8 cellular contexts compared by ENCODE assay signal in the genomic region with DNA sequence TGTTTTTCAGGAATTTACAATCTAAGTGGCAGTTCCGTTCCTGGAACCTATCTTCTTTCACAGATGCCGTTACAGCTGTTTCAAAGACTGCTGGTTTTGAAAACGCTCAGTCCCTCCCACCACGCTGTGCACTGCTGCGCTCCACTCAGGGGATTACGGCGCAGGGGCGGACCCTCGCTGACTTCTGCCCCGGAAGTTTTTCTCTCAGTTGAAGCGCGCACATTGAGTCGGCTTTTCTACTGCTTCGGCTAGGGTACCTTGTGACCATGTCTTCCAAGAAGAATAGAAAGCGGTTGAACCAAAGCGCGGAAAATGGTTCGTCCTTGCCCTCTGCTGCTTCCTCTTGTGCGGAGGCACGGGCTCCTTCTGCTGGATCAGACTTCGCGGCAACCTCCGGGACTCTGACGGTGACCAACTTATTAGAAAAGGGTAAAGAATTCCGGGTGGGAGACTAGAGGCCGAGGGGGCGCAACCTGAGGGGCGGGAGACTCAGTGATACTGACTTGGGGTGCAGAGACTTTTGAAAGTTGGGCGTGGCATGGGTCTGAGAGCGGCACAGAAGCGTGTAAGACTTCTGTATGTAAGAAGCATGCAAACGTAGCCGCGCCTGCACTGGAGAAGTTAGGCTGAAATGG. TPM values are rescaled to one million over a fixed set of nuclear protein-coding genes. Genes with fewer than 3 reads are reported as not detected.
DNase-seq lines count a peak whose midpoint lies in the region; ATAC-seq and TF ChIP-seq lines count a peak whose summit lies in the region.

No MANE protein-coding gene starts in this region.

- no peaks in the 10 kb centered on the region for H3K9me3 Mint-ChIP-seq in activated naive CD8-positive, alpha-beta T cell (ENCODE audit: low read depth)

- no peaks in the 10 kb centered on the region for H3K36me3 ChIP-seq in GM06990 (ENCODE audit: control insufficient read depth, insufficient read depth, low read length)
- H3K36me3 ChIP-seq in ovary = no peaks in the 10 kb centered on the region
- H3K36me3 ChIP-seq in tibial nerve = no peaks in the 10 kb centered on the region

- H3K4me1 Mint-ChIP-seq in activated naive CD8-positive, alpha-beta T cell (ENCODE audit: low read depth) = peaks cover 8% of the 10 kb centered on the region

- H3K27ac ChIP-seq in ovary (peak overlapping the region in 1 of 2 donors; percentile 31), tibial nerve (peak overlapping the region; percentile 56 to 79 (median 70))

- intact Hi-C loops in head of caudate nucleus (cut with DNase I) = loop anchor here (5.0 to 10.0 kb wide), 3 partner anchors 68 to 191 kb away; a partner anchor contains a TSS
- intact Hi-C loops in ovary (cut with DNase I) = loop anchor here in 3 of 4 donors (5.0 to 10.0 kb wide), 3 partner anchors 96 to 168 kb away; a partner anchor contains a TSS

- H3K27ac Mint-ChIP-seq in activated naive CD8-positive, alpha-beta T cell = peak overlapping the region; percentile 93

- no peaks in the 10 kb centered on the region for H3K27me3 ChIP-seq in GM06990 (replicated peaks; ENCODE audit: control insufficient read depth, insufficient read depth, low read length)
- H3K27me3 ChIP-seq in ovary = no peaks in the 10 kb centered on the region
- H3K27me3 ChIP-seq in tibial nerve = no peaks in the 10 kb centered on the region

- no peak for TF ChIP-seq CTCF in GM06990 (IDR thresholded peaks at IDR 0.05; ENCODE audit: insufficient read depth, low read length, poor library complexity, severe bottlenecking)
- no peak for TF ChIP-seq CTCF in ovary (IDR thresholded peaks at IDR 0.05)
- TF ChIP-seq CTCF in tibial nerve (IDR thresholded peaks at IDR 0.05) = no peak

- no peaks in the 10 kb centered on the region for H3K27me3 Mint-ChIP-seq in activated naive CD8-positive, alpha-beta T cell

- 0 to 1% (median 0%) methylated on average over 34 of the region's 34 CpGs for WGBS in ovary, 3 donors
- 0 to 1% methylated on average over 34 of the region's 34 CpGs for WGBS in tibial nerve, 2 donors

- H3K4me3 ChIP-seq in GM06990 (replicated peaks; ENCODE audit: low read depth, low read length) (peak overlapping the region; percentile 69), ovary (peak overlapping the region; percentile 92), tibial nerve (peak overlapping the region; percentile 71 to 93 (median 86))

- H3K9me3 ChIP-seq in ovary (no peaks in the 10 kb centered on the region), tibial nerve (no peaks in the 10 kb centered on the region)

- DNase-seq in GM06990 (ENCODE audit: extremely low read depth, insufficient read length) = peak; percentile 85
- DNase-seq in NCI-H1048 (lab: John Stamatoyannopoulos, UW) = peak; percentile 84
- DNase-seq in head of caudate nucleus = peak; percentile 87 to 97 (median 94)
- peak; percentile 73 to 85 (median 79) for DNase-seq in ovary
- DNase-seq in tibial nerve (ENCODE audit: low spot score in 2 of 2) = peak; percentile 56 to 80

- H3K36me3 Mint-ChIP-seq in activated naive CD8-positive, alpha-beta T cell = no peaks in the 10 kb centered on the region

- TF ChIP-seq EP300 in ovary (IDR thresholded peaks at IDR 0.05) (no peak), tibial nerve (IDR thresholded peaks at IDR 0.05) (no peak)

- peaks cover 8% of the 10 kb centered on the region for H3K4me1 ChIP-seq in ovary (ENCODE audit: insufficient read depth)
- peaks cover 0 to 37% (median 12%) of the 10 kb centered on the region in 4 donors for H3K4me1 ChIP-seq in tibial nerve

- TF ChIP-seq POLR2A in ovary (IDR thresholded peaks at IDR 0.05) (no peak), tibial nerve (IDR thresholded peaks at IDR 0.05) (no peak)

- no peak overlapping the region for H3K4me3 Mint-ChIP-seq in activated naive CD8-positive, alpha-beta T cell

- ATAC-seq in HG02571 (IDR thresholded peaks at IDR 0.05; ENCODE audit: unreplicated experiment) (peak; percentile 98), SK-N-SH treated with all-trans-retinoic acid at 6 μM for 48 hours (peak; percentile 96)

TF ChIP-seq in SK-N-SH treated with all-trans-retinoic acid at 6 μM for 48 hours, 23 proteins besides CTCF, POLR2A, EP300 and RAD21:
- no peak for TF ChIP-seq CSDC2 (CRISPR knock-in tag; IDR thresholded peaks at IDR 0.05)
- TF ChIP-seq, protein P1, sequence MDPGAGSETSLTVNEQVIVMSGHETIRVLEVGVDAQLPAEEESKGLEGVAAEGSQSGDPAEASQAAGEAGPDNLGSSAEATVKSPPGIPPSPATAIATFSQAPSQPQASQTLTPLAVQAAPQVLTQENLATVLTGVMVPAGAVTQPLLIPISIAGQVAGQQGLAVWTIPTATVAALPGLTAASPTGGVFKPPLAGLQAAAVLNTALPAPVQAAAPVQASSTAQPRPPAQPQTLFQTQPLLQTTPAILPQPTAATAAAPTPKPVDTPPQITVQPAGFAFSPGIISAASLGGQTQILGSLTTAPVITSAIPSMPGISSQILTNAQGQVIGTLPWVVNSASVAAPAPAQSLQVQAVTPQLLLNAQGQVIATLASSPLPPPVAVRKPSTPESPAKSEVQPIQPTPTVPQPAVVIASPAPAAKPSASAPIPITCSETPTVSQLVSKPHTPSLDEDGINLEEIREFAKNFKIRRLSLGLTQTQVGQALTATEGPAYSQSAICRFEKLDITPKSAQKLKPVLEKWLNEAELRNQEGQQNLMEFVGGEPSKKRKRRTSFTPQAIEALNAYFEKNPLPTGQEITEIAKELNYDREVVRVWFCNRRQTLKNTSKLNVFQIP (CRISPR knock-in tag; IDR thresholded peaks at IDR 0.05; ENCODE audit: borderline replicate concordance, low read depth) = no peak
- no peak for TF ChIP-seq RARB (CRISPR knock-in tag; IDR thresholded peaks at IDR 0.05)
- TF ChIP-seq ZFP30 (CRISPR knock-in tag; IDR thresholded peaks at IDR 0.05) = no peak
- TF ChIP-seq, protein P2, sequence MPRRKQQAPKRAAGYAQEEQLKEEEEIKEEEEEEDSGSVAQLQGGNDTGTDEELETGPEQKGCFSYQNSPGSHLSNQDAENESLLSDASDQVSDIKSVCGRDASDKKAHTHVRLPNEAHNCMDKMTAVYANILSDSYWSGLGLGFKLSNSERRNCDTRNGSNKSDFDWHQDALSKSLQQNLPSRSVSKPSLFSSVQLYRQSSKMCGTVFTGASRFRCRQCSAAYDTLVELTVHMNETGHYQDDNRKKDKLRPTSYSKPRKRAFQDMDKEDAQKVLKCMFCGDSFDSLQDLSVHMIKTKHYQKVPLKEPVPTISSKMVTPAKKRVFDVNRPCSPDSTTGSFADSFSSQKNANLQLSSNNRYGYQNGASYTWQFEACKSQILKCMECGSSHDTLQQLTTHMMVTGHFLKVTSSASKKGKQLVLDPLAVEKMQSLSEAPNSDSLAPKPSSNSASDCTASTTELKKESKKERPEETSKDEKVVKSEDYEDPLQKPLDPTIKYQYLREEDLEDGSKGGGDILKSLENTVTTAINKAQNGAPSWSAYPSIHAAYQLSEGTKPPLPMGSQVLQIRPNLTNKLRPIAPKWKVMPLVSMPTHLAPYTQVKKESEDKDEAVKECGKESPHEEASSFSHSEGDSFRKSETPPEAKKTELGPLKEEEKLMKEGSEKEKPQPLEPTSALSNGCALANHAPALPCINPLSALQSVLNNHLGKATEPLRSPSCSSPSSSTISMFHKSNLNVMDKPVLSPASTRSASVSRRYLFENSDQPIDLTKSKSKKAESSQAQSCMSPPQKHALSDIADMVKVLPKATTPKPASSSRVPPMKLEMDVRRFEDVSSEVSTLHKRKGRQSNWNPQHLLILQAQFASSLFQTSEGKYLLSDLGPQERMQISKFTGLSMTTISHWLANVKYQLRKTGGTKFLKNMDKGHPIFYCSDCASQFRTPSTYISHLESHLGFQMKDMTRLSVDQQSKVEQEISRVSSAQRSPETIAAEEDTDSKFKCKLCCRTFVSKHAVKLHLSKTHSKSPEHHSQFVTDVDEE (CRISPR knock-in tag; IDR thresholded peaks at IDR 0.05) = no peak
- no peak for TF ChIP-seq OSR1 (CRISPR knock-in tag; IDR thresholded peaks at IDR 0.05)
- TF ChIP-seq ISL1 (CRISPR knock-in tag; IDR thresholded peaks at IDR 0.05) = no peak
- TF ChIP-seq ZC3H10 (CRISPR knock-in tag; IDR thresholded peaks at IDR 0.05) = no peak
- TF ChIP-seq, protein P3, sequence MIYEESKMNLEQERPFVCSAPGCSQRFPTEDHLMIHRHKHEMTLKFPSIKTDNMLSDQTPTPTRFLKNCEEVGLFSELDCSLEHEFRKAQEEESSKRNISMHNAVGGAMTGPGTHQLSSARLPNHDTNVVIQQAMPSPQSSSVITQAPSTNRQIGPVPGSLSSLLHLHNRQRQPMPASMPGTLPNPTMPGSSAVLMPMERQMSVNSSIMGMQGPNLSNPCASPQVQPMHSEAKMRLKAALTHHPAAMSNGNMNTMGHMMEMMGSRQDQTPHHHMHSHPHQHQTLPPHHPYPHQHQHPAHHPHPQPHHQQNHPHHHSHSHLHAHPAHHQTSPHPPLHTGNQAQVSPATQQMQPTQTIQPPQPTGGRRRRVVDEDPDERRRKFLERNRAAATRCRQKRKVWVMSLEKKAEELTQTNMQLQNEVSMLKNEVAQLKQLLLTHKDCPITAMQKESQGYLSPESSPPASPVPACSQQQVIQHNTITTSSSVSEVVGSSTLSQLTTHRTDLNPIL (CRISPR knock-in tag; IDR thresholded peaks at IDR 0.05; ENCODE audit: low read depth) = no peak
- no peak for TF ChIP-seq PPARA (CRISPR knock-in tag; IDR thresholded peaks at IDR 0.05; ENCODE audit: borderline replicate concordance)
- TF ChIP-seq SNAI2 (CRISPR knock-in tag; IDR thresholded peaks at IDR 0.05) = no peak
TF ChIP-seq in SK-N-SH treated with all-trans-retinoic acid at 6 μM for 48 hours: peak in this region for 0.

RNA-seq across cellular contexts. Expression of a gene that starts 0.6 kb away (rescaled TPM):
- 1 to 10 TPM; 4.7 to 7.5 (median 5.7) TPM for total RNA-seq in ovary
- polyA plus RNA-seq in ovary = 1 to 10 TPM; 4.6 to 8.1 TPM
- total RNA-seq in tibial nerve = 10 to 100 TPM in 2 of 4 donors, 1 to 10 TPM in 2; 8.7 to 20.1 (median 11.0) TPM
